In the genomic region with DNA sequence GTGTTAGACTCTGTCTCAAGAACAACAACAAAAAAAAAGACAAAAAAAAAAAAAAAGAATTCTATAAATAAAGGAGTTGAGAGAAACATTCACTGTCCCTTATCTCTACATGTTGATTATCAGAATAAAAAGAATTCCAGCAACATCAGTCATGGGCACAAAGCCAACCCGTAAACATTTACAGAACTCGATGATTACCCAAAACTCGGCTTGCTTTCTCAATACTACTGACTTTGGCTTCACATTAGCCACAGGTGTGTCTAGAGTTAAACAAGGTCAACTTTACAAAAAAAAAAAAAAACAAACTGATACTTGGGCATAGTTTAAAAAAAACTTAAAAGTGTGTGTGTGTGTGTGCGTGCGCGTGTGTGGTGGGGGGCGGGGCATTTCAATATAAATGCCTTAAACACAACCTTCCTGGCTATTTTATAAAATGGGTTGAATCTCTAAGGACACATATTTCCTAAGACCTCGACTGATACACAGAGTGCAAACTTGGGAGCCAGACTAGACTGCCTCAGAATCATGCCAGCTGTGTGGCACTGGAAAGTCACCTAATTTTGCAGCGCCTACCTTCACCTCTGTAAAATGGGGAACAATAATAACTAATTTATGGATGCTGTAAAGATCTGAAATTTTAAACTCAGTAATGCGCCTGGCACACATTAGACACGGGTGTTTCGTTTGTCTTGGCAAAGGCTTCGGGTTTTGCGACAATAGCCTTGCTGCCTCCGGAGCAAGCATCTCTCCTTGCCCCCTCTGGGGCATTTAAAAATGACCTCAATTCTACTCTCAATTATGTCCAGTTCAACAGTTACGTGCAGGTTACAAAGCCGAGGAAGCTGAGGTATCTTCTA, we compare ENCODE assay signal across 8 cellular contexts. TPM values are rescaled to one million over a fixed set of nuclear protein-coding genes. Genes with fewer than 3 reads are reported as not detected.
DNase-seq lines count a peak whose midpoint lies in the region; ATAC-seq, FAIRE-seq and TF ChIP-seq lines count a peak whose summit lies in the region.

No MANE protein-coding gene starts in this region.

- H3K36me3 Mint-ChIP-seq in Calu3 (ENCODE audit: insufficient read depth, unreplicated experiment) (peaks cover 30% of the 10 kb centered on the region), T-cell (peaks cover 5% of the 10 kb centered on the region)

- TSS peak; percentile 42 for BruUV-seq in Calu3 (replicated peaks; lab: Mats Ljungman, UMichigan)

- intact Hi-C loops in Calu3 (cut with micrococcal nuclease; ENCODE audit: unreplicated experiment) = loop anchor here (2.0 kb wide), 1 partner anchor 102 kb away; a partner anchor contains a TSS

- H3K27ac Mint-ChIP-seq in Calu3 (ENCODE audit: unreplicated experiment) (peak overlapping the region; percentile 39), T-cell (peak overlapping the region; percentile 50 to 82)

- H3K4me1 Mint-ChIP-seq in Calu3 (ENCODE audit: low read depth, unreplicated experiment) (no peaks in the 10 kb centered on the region), T-cell (peaks cover 28 to 50% (median 34%) of the 10 kb centered on the region in 3 donors)

- CTCF ChIA-PET in Calu3 (lab: Charles Lee) = interaction anchor here (0.6 to 0.8 kb wide), 2 partner anchors 217 to 246 kb away, joined by 3 to 8 read pairs; a partner anchor contains a TSS
- CTCF ChIA-PET in T-cell (lab: Charles Lee) = interaction anchor here (0.6 to 1.0 kb wide), 3 partner anchors 16 to 88 kb away, joined by 3 to 11 read pairs (median 4); no protein-coding TSS in a partner anchor

- ATAC-seq in HG03175 (IDR thresholded peaks at IDR 0.05; ENCODE audit: unreplicated experiment) (peak; percentile 34), T-cell (replicated peaks in 1 of 4) (peak in 2 of 4 experiments; percentile 1 to 2)

- H3K4me3 Mint-ChIP-seq in Calu3 (ENCODE audit: low read depth, unreplicated experiment) (peak overlapping the region; percentile 79), T-cell (peak overlapping the region; percentile 81 to 87 (median 86))

- H3K27me3 Mint-ChIP-seq in Calu3 (ENCODE audit: unreplicated experiment) (no peaks in the 10 kb centered on the region), T-cell (no peaks in the 10 kb centered on the region)

- no peak for TF ChIP-seq CTCF in Calu3 (IDR thresholded peaks at IDR 0.05; ENCODE audit: unreplicated experiment)
- no peak for TF ChIP-seq CTCF in fibroblast of the aortic adventitia (IDR thresholded peaks at IDR 0.05; ENCODE audit: insufficient read depth, low read length)

- H3K4me3 ChIP-seq in fibroblast of the aortic adventitia (ENCODE audit: low read depth, low read length) = peak overlapping the region; percentile 67

- H3K9me3 Mint-ChIP-seq in Calu3 (ENCODE audit: low read depth, unreplicated experiment) (no peaks in the 10 kb centered on the region), T-cell (no peaks in the 10 kb centered on the region)

- DNase-seq in Calu3 = peak; percentile 41
- peak; percentile 28 for DNase-seq in GM19239 (ENCODE audit: insufficient read length, low spot score)
- DNase-seq in T-cell = peak in 1 of 34 experiments; percentile 4
- peak; percentile 86 for DNase-seq in fibroblast of the aortic adventitia (ENCODE audit: low read depth)
- peak; percentile 26 for DNase-seq in pons (ENCODE audit: low spot score)
- no peak for DNase-seq in activated CD8-positive, alpha-beta memory T cell treated with anti-CD3 and anti-CD28 coated beads, Interleukin-2, amount 50 U/mL, for 48 hours
- DNase-seq in hippocampal formation (lab: John Stamatoyannopoulos, UW) = no peak

- POLR2A ChIA-PET in T-cell (lab: Charles Lee) = interaction anchor here (0.6 to 1.1 kb wide), 4 partner anchors 101 to 408 kb away, joined by 3 to 8 read pairs (median 3); no protein-coding TSS in a partner anchor

- peak; percentile 4 for FAIRE-seq in GM19239 (lab: Jason Lieb, UNC)

RNA-seq across cellular contexts. Expression of a gene that starts 0.9 kb away (rescaled TPM):
- 40.5 and 43.9 TPM in 2 replicates for total RNA-seq in Calu3 (2022)
- 10 to 100 TPM; 15.7 to 32.3 (median 22.7) TPM for total RNA-seq in T-cell
- 37.1 and 47.0 TPM in 2 replicates for total RNA-seq in fibroblast of the aortic adventitia (ENCODE audit: low replicate concordance)

Comparison
In these comparisons a context has a peak if more than half of its experiments do, and no peak if none do; other contexts are left out.
1. DNase-seq: peak in Calu3 (single experiment), GM19239 (single experiment), fibroblast of the aortic adventitia (single experiment) and pons (single experiment); none in activated CD8-positive, alpha-beta memory T cell treated with anti-CD3 and anti-CD28 coated beads, Interleukin-2, amount 50 U/mL, for 48 hours (single experiment) and hippocampal formation (0 of 2).